In genomic region chr5:67146981-67147380, GRCh38 we compare ENCODE assay signal across 40 cellular contexts. TPM values are rescaled to one million over a fixed set of nuclear protein-coding genes. Genes with fewer than 3 reads are reported as not detected.
"Had no signal": no experiment of that assay in that cellular context is flagged by ENCODE, and none has a peak within 500 bp of the region (broad histone marks: within the 10 kb centered on the region; RNA-seq: fewer than 3 reads in every experiment).

No MANE protein-coding gene starts in this region.

- H3K36me3 ChIP-seq: breast epithelium had no signal

- H3K27me3 Mint-ChIP-seq: activated naive CD4-positive, alpha-beta T cell treated with anti-CD3 and anti-CD28 coated beads, Interleukin-2, amount 10 ng/mL, durations not matched to agents 7 days and 5 days; activated naive CD4-positive, alpha-beta T cell treated with anti-CD3 and anti-CD28 coated beads, Interleukin-2, amount 50 U/mL, for 24 hours; activated naive CD8-positive, alpha-beta T cell; activated naive CD8-positive, alpha-beta T cell treated with anti-CD3 and anti-CD28 coated beads for 36 hours; activated naive CD8-positive, alpha-beta T cell treated with anti-CD3 and anti-CD28 coated beads, Interleukin-2, amount 10 ng/mL, durations not matched to agents 7 days and 5 days; activated naive CD8-positive, alpha-beta T cell treated with anti-CD3 and anti-CD28 coated beads, Interleukin-2, amount 50 U/mL, for 24 hours; activated T-cell treated with anti-CD3 and anti-CD28 coated beads, Interleukin-2, amount 50 U/mL, for 24 hours; activated T-helper 17 cell treated with anti-CD3 and anti-CD28 coated beads, Interleukin-2, amount 50 U/mL, for 72 hours; central memory CD8-positive, alpha-beta T cell had no signal

- DNase-seq: activated effector memory CD4-positive, alpha-beta T cell treated with anti-CD3 and anti-CD28 coated beads, Interleukin-2, amount 50 U/mL, for 16 hours; activated effector memory CD4-positive, alpha-beta T cell treated with Interleukin-2 at 50 U/mL for 16 hours; activated gamma-delta T cell; activated gamma-delta T cell treated with Interleukin-2 at 50 U/mL for 16 hours; activated naive CD4-positive, alpha-beta T cell; activated naive CD4-positive, alpha-beta T cell treated with anti-CD3 and anti-CD28 coated beads for 36 hours; activated naive CD4-positive, alpha-beta T cell treated with anti-CD3 and anti-CD28 coated beads, Interleukin-2, amount 10 ng/mL, durations not matched to agents 7 days and 5 days; activated naive CD4-positive, alpha-beta T cell treated with anti-CD3 and anti-CD28 coated beads, Interleukin-2, amount 50 U/mL, for 16 hours; activated naive CD4-positive, alpha-beta T cell treated with Interleukin-2 at 50 U/mL for 16 hours; activated naive CD8-positive, alpha-beta T cell treated with anti-CD3 and anti-CD28 coated beads for 36 hours; activated naive CD8-positive, alpha-beta T cell treated with anti-CD3 and anti-CD28 coated beads, Interleukin-2, amount 10 ng/mL, durations not matched to agents 7 days and 5 days; activated naive CD8-positive, alpha-beta T cell treated with anti-CD3 and anti-CD28 coated beads, Interleukin-2, amount 50 U/mL, for 24 hours; activated T-cell treated with anti-CD3 and anti-CD28 coated beads, Interleukin-2, amount 50 U/mL, for 24 hours; activated T-cell treated with anti-CD3 and anti-CD28 coated beads, Interleukin-2, amount 50 U/mL, for 4 hours; activated T-cell treated with anti-CD3 and anti-CD28 coated beads, Interleukin-2, amount 50 U/mL, for 48 hours; activated T-cell treated with anti-CD3 and anti-CD28 coated beads, Interleukin-2, amount 50 U/mL, for 72 hours; adrenal gland; amniotic stem cell; amygdala; anterior cingulate cortex; aorta; body of pancreas; brain microvascular endothelial cell; caudate nucleus; central memory CD4-positive, alpha-beta T cell; cerebellar nuclear complex had no signal

- H3K4me1 ChIP-seq: adrenal gland, ascending aorta, body of pancreas, breast epithelium had no signal

- H3K4me3 ChIP-seq: adrenal gland, ascending aorta, body of pancreas, breast epithelium, cardiac muscle cell had no signal

- H3K9me3 ChIP-seq: adrenal gland, ascending aorta, body of pancreas, breast epithelium had no signal

- H3K27ac Mint-ChIP-seq: activated naive CD4-positive, alpha-beta T cell treated with anti-CD3 and anti-CD28 coated beads for 36 hours; activated naive CD4-positive, alpha-beta T cell treated with anti-CD3 and anti-CD28 coated beads, Interleukin-2, amount 10 ng/mL, durations not matched to agents 7 days and 5 days; activated naive CD4-positive, alpha-beta T cell treated with anti-CD3 and anti-CD28 coated beads, Interleukin-2, amount 50 U/mL, for 24 hours; activated naive CD8-positive, alpha-beta T cell; activated naive CD8-positive, alpha-beta T cell treated with anti-CD3 and anti-CD28 coated beads for 36 hours; activated naive CD8-positive, alpha-beta T cell treated with anti-CD3 and anti-CD28 coated beads, Interleukin-2, amount 10 ng/mL, durations not matched to agents 7 days and 5 days; activated naive CD8-positive, alpha-beta T cell treated with anti-CD3 and anti-CD28 coated beads, Interleukin-2, amount 50 U/mL, for 24 hours; activated T-cell treated with anti-CD3 and anti-CD28 coated beads, Interleukin-2, amount 50 U/mL, for 24 hours; activated T-cell treated with anti-CD3 and anti-CD28 coated beads, Interleukin-2, amount 50 U/mL, for 72 hours; activated T-helper 1 cell treated with anti-CD3 and anti-CD28 coated beads, Interleukin-12 subunit alpha, Interleukin-12 subunit beta, Interleukin-2, Interleukin-4 antibody, amounts not matched to agents 30 ng/mL and 10 ng/mL and 1 ng/mL, durations not matched to agents 14 hours and 24 hours and 36 hours; activated T-helper 17 cell treated with anti-CD3 and anti-CD28 coated beads, Interleukin-2, amount 50 U/mL, for 72 hours; activated T-helper 2 cell treated with anti-CD3 and anti-CD28 coated beads, Interferon-gamma antibody, Interleukin-2, Interleukin-4, amounts not matched to agents 10 μg/mL and 5 μg/mL and 100 μg/mL, durations not matched to agents 14 hours and 24 hours and 36 hours; brain had no signal

- H3K27ac ChIP-seq: adrenal gland, ascending aorta, body of pancreas, brain microvascular endothelial cell, breast epithelium, cardiac muscle cell had no signal

- H3K4me1 Mint-ChIP-seq: activated naive CD4-positive, alpha-beta T cell treated with anti-CD3 and anti-CD28 coated beads, Interleukin-2, amount 10 ng/mL, durations not matched to agents 7 days and 5 days; activated naive CD4-positive, alpha-beta T cell treated with anti-CD3 and anti-CD28 coated beads, Interleukin-2, amount 50 U/mL, for 24 hours; activated naive CD8-positive, alpha-beta T cell treated with anti-CD3 and anti-CD28 coated beads for 36 hours; activated naive CD8-positive, alpha-beta T cell treated with anti-CD3 and anti-CD28 coated beads, Interleukin-2, amount 50 U/mL, for 24 hours; activated T-helper 17 cell treated with anti-CD3 and anti-CD28 coated beads, Interleukin-2, amount 50 U/mL, for 72 hours; central memory CD8-positive, alpha-beta T cell had no signal

- H3K9me3 Mint-ChIP-seq: activated naive CD4-positive, alpha-beta T cell treated with anti-CD3 and anti-CD28 coated beads for 36 hours; activated naive CD4-positive, alpha-beta T cell treated with anti-CD3 and anti-CD28 coated beads, Interleukin-2, amount 10 ng/mL, durations not matched to agents 7 days and 5 days; activated naive CD4-positive, alpha-beta T cell treated with anti-CD3 and anti-CD28 coated beads, Interleukin-2, amount 50 U/mL, for 24 hours; activated naive CD4-positive, alpha-beta T cell treated with anti-CD3 and anti-CD28 coated beads, Interleukin-2, amount 50 U/mL, for 72 hours; activated naive CD8-positive, alpha-beta T cell treated with anti-CD3 and anti-CD28 coated beads for 36 hours; activated naive CD8-positive, alpha-beta T cell treated with anti-CD3 and anti-CD28 coated beads, Interleukin-2, amount 10 ng/mL, durations not matched to agents 7 days and 5 days; activated naive CD8-positive, alpha-beta T cell treated with anti-CD3 and anti-CD28 coated beads, Interleukin-2, amount 50 U/mL, for 24 hours; activated T-cell treated with anti-CD3 and anti-CD28 coated beads, Interleukin-2, amount 50 U/mL, for 24 hours; activated T-cell treated with anti-CD3 and anti-CD28 coated beads, Interleukin-2, amount 50 U/mL, for 72 hours; activated T-helper 1 cell treated with anti-CD3 and anti-CD28 coated beads, Interleukin-12 subunit alpha, Interleukin-12 subunit beta, Interleukin-2, Interleukin-4 antibody, amounts not matched to agents 30 ng/mL and 10 ng/mL and 1 ng/mL, durations not matched to agents 14 hours and 24 hours and 36 hours; activated T-helper 17 cell treated with anti-CD3 and anti-CD28 coated beads, Interleukin-2, amount 50 U/mL, for 72 hours; activated T-helper 2 cell treated with anti-CD3 and anti-CD28 coated beads, Interferon-gamma antibody, Interleukin-2, Interleukin-4, amounts not matched to agents 10 μg/mL and 5 μg/mL and 100 μg/mL, durations not matched to agents 14 hours and 24 hours and 36 hours; brain; central memory CD8-positive, alpha-beta T cell had no signal

- H3K27me3 ChIP-seq: adrenal gland, ascending aorta, body of pancreas, brain microvascular endothelial cell, breast epithelium, cardiac muscle cell had no signal

- H3K4me3 Mint-ChIP-seq: activated naive CD4-positive, alpha-beta T cell treated with anti-CD3 and anti-CD28 coated beads for 36 hours; activated naive CD4-positive, alpha-beta T cell treated with anti-CD3 and anti-CD28 coated beads, Interleukin-2, amount 10 ng/mL, durations not matched to agents 7 days and 5 days; activated naive CD4-positive, alpha-beta T cell treated with anti-CD3 and anti-CD28 coated beads, Interleukin-2, amount 50 U/mL, for 24 hours; activated naive CD8-positive, alpha-beta T cell; activated naive CD8-positive, alpha-beta T cell treated with anti-CD3 and anti-CD28 coated beads for 36 hours; activated naive CD8-positive, alpha-beta T cell treated with anti-CD3 and anti-CD28 coated beads, Interleukin-2, amount 10 ng/mL, durations not matched to agents 7 days and 5 days; activated naive CD8-positive, alpha-beta T cell treated with anti-CD3 and anti-CD28 coated beads, Interleukin-2, amount 50 U/mL, for 24 hours; activated T-cell treated with anti-CD3 and anti-CD28 coated beads, Interleukin-2, amount 50 U/mL, for 24 hours; activated T-cell treated with anti-CD3 and anti-CD28 coated beads, Interleukin-2, amount 50 U/mL, for 4 hours; activated T-cell treated with anti-CD3 and anti-CD28 coated beads, Interleukin-2, amount 50 U/mL, for 72 hours; activated T-helper 1 cell treated with anti-CD3 and anti-CD28 coated beads, Interleukin-12 subunit alpha, Interleukin-12 subunit beta, Interleukin-2, Interleukin-4 antibody, amounts not matched to agents 30 ng/mL and 10 ng/mL and 1 ng/mL, durations not matched to agents 14 hours and 24 hours and 36 hours; activated T-helper 17 cell treated with anti-CD3 and anti-CD28 coated beads, Interleukin-2, amount 50 U/mL, for 72 hours; brain; central memory CD8-positive, alpha-beta T cell had no signal

- ATAC-seq: activated naive CD8-positive, alpha-beta T cell treated with anti-CD3 and anti-CD28 coated beads, Interleukin-2, amount 50 U/mL, for 24 hours; activated T-cell treated with anti-CD3 and anti-CD28 coated beads, Interleukin-2, amount 50 U/mL, for 4 hours; body of pancreas had no signal

RNA-seq across cellular contexts. Expression of gene CD180, which starts 49.6 kb away (rescaled TPM):
- total RNA-seq: activated naive CD4-positive, alpha-beta T cell treated with anti-CD3 and anti-CD28 coated beads for 36 hours; activated naive CD4-positive, alpha-beta T cell treated with anti-CD3 and anti-CD28 coated beads, Interleukin-2, amount 50 U/mL, for 72 hours; astrocyte; bronchial epithelial cell; cardiac muscle cell; chondrocyte had no signal
